ENCODE assay signal across 8 cellular contexts in the genomic region with DNA sequence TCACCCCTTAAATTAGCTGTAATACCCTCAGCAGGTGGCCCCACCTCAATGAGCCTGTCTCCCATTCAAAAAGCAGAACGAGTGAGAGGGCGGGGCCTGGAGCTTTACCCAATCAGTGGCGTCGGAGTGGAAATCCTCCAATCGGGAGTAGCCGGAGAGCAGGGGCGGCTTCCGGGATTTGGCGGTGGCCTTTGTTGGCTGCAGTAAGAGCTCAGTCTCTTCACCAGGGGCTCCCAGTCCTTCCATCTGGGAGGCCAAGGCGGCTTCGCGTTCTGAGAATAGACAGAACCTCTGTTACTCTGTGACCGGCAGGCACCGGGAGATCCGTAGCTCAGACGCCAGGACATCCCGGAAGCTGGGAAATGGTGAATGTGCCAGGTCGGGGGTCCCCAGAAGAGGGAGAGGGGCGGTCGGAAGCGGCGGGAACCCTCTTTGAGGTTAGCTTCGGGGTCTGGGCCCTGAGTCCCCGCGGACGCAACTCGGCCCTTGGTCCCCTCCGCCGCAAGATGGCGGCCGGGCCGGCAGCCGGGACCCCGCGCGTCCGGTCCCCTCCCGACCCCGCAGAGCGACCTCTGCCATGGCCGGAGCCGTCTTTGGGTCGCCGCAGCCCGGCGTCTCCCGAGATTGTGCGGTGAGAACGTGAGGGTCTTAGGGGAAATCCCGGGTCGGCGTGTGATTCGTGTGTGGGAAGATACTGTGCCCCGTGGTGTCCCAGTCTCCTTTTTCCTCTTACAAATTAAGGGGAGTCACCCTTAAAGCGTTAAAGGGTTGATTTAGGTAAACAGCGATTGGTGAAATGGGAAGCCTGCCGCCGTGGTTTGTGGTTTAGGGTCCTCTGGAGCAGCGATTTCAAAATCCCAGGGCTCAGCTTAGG.
A peak's percentile ranks its signal among the peaks of the same experiment; 100 is the strongest.
DNase-seq lines count a peak whose midpoint lies in the region; ATAC-seq and TF ChIP-seq lines count a peak whose summit lies in the region.

No MANE protein-coding gene starts in this region.

- H3K36me3 ChIP-seq in adipocyte (ENCODE audit: control insufficient read depth, insufficient read depth, low read length, severe bottlenecking) = peaks cover 11% of the 10 kb centered on the region
- no peaks in the 10 kb centered on the region for H3K36me3 ChIP-seq in parathyroid adenoma (ENCODE audit: control insufficient read depth, insufficient read depth, low read length)
- no peaks in the 10 kb centered on the region for H3K36me3 ChIP-seq in transverse colon

- H3K4me2 ChIP-seq in parathyroid adenoma (ENCODE audit: low read length) = peak overlapping the region; percentile 92

- H3K79me2 ChIP-seq in parathyroid adenoma = peaks cover 10% of the 10 kb centered on the region

- H2AFZ ChIP-seq in parathyroid adenoma = peak overlapping the region; percentile 91

- intact Hi-C loops in cardiac septum (cut with DNase I) = loop anchor here (5.0 kb wide), 2 partner anchors 159 to 256 kb away; a partner anchor contains a TSS
- intact Hi-C loops in transverse colon (cut with DNase I; ENCODE audit: low total_unique reads) = no loop called here

- no peak for TF ChIP-seq EP300 in transverse colon (IDR thresholded peaks at IDR 0.05; ENCODE audit: low read depth)

- H3K4me3 ChIP-seq in GM12875 (ENCODE audit: low read depth, low read length) (peak overlapping the region; percentile 84), adipocyte (ENCODE audit: low read length) (peak overlapping the region; percentile 92), parathyroid adenoma (ENCODE audit: low read depth, low read length) (peak overlapping the region; percentile 85), transverse colon (peak overlapping the region; percentile 74 to 95 (median 90))

- TF ChIP-seq CTCF in GM12875 (IDR thresholded peaks at IDR 0.05; ENCODE audit: borderline replicate concordance, insufficient read depth, low read depth, low read length) (no peak), parathyroid adenoma (IDR thresholded peaks at IDR 0.05) (no peak), transverse colon (IDR thresholded peaks at IDR 0.05) (no peak)

- peak overlapping the region; percentile 87 for H3K27ac ChIP-seq in parathyroid adenoma
- peak overlapping the region; percentile 93 to 98 (median 94) for H3K27ac ChIP-seq in transverse colon

- H3K9me3 ChIP-seq in adipocyte (ENCODE audit: control insufficient read depth, low read length) (no peaks in the 10 kb centered on the region), parathyroid adenoma (ENCODE audit: control insufficient read depth, low read length) (no peaks in the 10 kb centered on the region), transverse colon (no peaks in the 10 kb centered on the region)

- H3K9ac ChIP-seq in adipocyte (ENCODE audit: low read length) (peak overlapping the region; percentile 97), parathyroid adenoma (peak overlapping the region; percentile 47)

- WGBS in transverse colon (ENCODE audit: low coverage in 1 of 2), 2 donors = 0% methylated on average over 3 to 55 of the region's 59 CpGs

- TF ChIP-seq POLR2A in transverse colon (IDR thresholded peaks at IDR 0.05) = peak; percentile 90

- H3K4me1 ChIP-seq in adipocyte (ENCODE audit: control insufficient read depth, insufficient read depth, low read length) (peaks cover 8% of the 10 kb centered on the region), parathyroid adenoma (peaks cover 11% of the 10 kb centered on the region), transverse colon (peaks cover 8 to 16% (median 12%) of the 10 kb centered on the region in 4 donors)

- DNase-seq in NCI-H128 (lab: John Stamatoyannopoulos, UW; ENCODE audit: unreplicated experiment) (peak; percentile 78), SW 1271 (lab: John Stamatoyannopoulos, UW) (peak; percentile 87 to 94), adipocyte (ENCODE audit: low read depth) (peak; percentile 97), cardiac septum (ENCODE audit: low spot score) (peak; percentile 94), transverse colon (peak; percentile 94)

- in situ Hi-C loops in transverse colon (cut with MboI; ENCODE audit: low pct_ligation_motif_present in 1 of 4, low pct_unique_long_range_greater_than_20kb in 1 of 4, low sequenced_read_pairs in 3 of 4) = loop anchor here in 1 of 4 donors (25.0 kb wide), 1 partner anchor 751 kb away; a partner anchor contains a TSS

- peak; percentile 88 for ATAC-seq in HG02759 (IDR thresholded peaks at IDR 0.05; ENCODE audit: unreplicated experiment)

- H3K27me3 ChIP-seq in adipocyte (replicated peaks; ENCODE audit: control insufficient read depth, insufficient read depth, low read length) (no peaks in the 10 kb centered on the region), parathyroid adenoma (ENCODE audit: control insufficient read depth, insufficient read depth, low read length) (no peaks in the 10 kb centered on the region), transverse colon (no peaks in the 10 kb centered on the region)

Comparison
In these comparisons a context has a peak if more than half of its experiments do, and no peak if none do; other contexts are left out.
1. Peak in every context shown above with its lines: DNase-seq, ATAC-seq, H3K4me3 ChIP-seq and H3K27ac ChIP-seq.